In the genomic region with DNA sequence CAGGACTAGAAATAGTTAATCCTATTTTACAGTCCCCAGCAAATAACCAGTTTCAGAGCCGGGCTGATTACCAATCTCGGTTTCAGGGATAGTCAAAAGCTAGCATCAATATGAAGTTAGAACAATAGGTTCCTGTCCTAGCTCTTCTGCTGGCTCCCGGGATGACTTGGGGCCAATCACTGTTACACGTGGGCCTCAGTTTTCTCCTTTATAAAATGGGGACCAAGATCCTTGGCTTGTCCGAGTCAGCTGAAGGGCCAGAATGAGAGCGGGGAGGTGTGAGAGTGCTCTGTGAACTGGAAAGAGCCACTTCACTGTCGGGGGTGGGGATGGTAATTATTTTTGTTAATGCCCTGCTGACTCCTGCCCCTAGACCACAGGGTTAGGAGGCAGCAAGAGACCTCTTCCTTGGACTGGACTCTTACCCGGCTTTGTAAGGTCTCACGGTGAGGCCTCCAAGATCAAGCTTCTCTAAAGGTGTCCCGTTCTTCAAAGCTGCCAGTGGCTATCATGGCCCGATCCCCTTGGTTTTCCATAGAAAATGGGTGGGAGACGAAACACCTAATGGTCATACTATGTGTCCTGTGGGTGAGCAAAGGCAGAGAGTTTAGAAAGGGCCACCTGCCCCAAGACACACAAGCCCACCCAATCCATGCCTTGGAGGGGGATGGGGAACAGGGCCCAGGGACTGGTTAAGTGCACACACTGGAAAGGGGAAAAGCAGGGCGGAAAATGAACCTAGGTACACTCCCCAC, we compare ENCODE assay signal across 9 cellular contexts. TPM values are rescaled to one million over a fixed set of nuclear protein-coding genes. Genes with fewer than 3 reads are reported as not detected.
A peak's percentile ranks its signal among the peaks of the same experiment; 100 is the strongest.
DNase-seq lines count a peak whose midpoint lies in the region; ATAC-seq and TF ChIP-seq lines count a peak whose summit lies in the region.
"Had no signal": no experiment of that assay in that cellular context is flagged by ENCODE, and none has a peak within 500 bp of the region (broad histone marks: within the 10 kb centered on the region; RNA-seq: fewer than 3 reads in every experiment).

No MANE protein-coding gene starts in this region.

- no peaks in the 10 kb centered on the region for H3K9me3 Mint-ChIP-seq in activated B cell treated with CpG ODN at 0.5 μM for 24 hours
- H3K9me3 Mint-ChIP-seq in stimulated activated naive B cell treated with anti-CD40 and anti-IgM and Interleukin-4, amounts not matched to agents 10 μg/mL and 1 μg/mL and 100 μg/mL, for 72 hours = no peaks in the 10 kb centered on the region

- peak overlapping the region; percentile 99 for H3K4me3 Mint-ChIP-seq in activated B cell treated with CpG ODN at 0.5 μM for 24 hours
- peak overlapping the region; percentile 97 to 100 for H3K4me3 Mint-ChIP-seq in stimulated activated naive B cell treated with anti-CD40 and anti-IgM and Interleukin-4, amounts not matched to agents 10 μg/mL and 1 μg/mL and 100 μg/mL, for 72 hours

- H3K4me3 ChIP-seq in iPS-18c (ENCODE audit: insufficient read depth, low read depth, low read length) = peak overlapping the region; percentile 61; the same call in 1 of the 2 replicates

- H3K27me3 Mint-ChIP-seq in activated B cell treated with CpG ODN at 0.5 μM for 24 hours = no peaks in the 10 kb centered on the region
- H3K27me3 Mint-ChIP-seq in stimulated activated naive B cell treated with anti-CD40 and anti-IgM and Interleukin-4, amounts not matched to agents 10 μg/mL and 1 μg/mL and 100 μg/mL, for 72 hours = no peaks in the 10 kb centered on the region

- intact Hi-C loops in activated B cell treated with CpG ODN at 0.5 μM for 24 hours (cut with micrococcal nuclease) = loop anchor here (5.0 kb wide), 4 partner anchors 604 to 1899 kb away; a partner anchor contains a TSS

- H3K36me3 Mint-ChIP-seq in activated B cell treated with CpG ODN at 0.5 μM for 24 hours (ENCODE audit: low read depth) = peaks cover 66% of the 10 kb centered on the region
- peaks cover 51 to 65% of the 10 kb centered on the region in 2 donors for H3K36me3 Mint-ChIP-seq in stimulated activated naive B cell treated with anti-CD40 and anti-IgM and Interleukin-4, amounts not matched to agents 10 μg/mL and 1 μg/mL and 100 μg/mL, for 72 hours

- POLR2A ChIA-PET in activated B cell treated with CpG ODN at 0.5 μM for 24 hours (lab: Charles Lee) = interaction anchor here (1.3 to 16.3 kb wide), 11 partner anchors 13 to 190 kb away, joined by 7 to 425 read pairs (median 20); a partner anchor contains a TSS

- no peaks in the 10 kb centered on the region for H3K9me3 ChIP-seq in iPS-18c (ENCODE audit: control insufficient read depth, insufficient read depth, low read length)

- CTCF ChIA-PET in activated B cell treated with CpG ODN at 0.5 μM for 24 hours (lab: Charles Lee) = interaction anchor here (1.3 to 2.2 kb wide), 5 partner anchors 10 to 24 kb away, joined by 5 to 11 read pairs (median 7); no protein-coding TSS in a partner anchor

- peaks cover 76% of the 10 kb centered on the region for H3K4me1 Mint-ChIP-seq in activated B cell treated with CpG ODN at 0.5 μM for 24 hours
- peaks cover 44 to 54% of the 10 kb centered on the region in 2 donors for H3K4me1 Mint-ChIP-seq in stimulated activated naive B cell treated with anti-CD40 and anti-IgM and Interleukin-4, amounts not matched to agents 10 μg/mL and 1 μg/mL and 100 μg/mL, for 72 hours

- TF ChIP-seq CTCF in activated B cell treated with CpG ODN at 0.5 μM for 24 hours (IDR thresholded peaks at IDR 0.05) = no peak

- DNase-seq in NCI-H82 (lab: John Stamatoyannopoulos, UW) (peak; percentile 38), NCI-H82 treated with DMSO at 0.1 percent for 48 hours (lab: John Stamatoyannopoulos, UW; ENCODE audit: unreplicated experiment) (no peak), activated B cell treated with CpG ODN at 0.5 μM for 24 hours (no peak)
- DNase-seq in stimulated activated naive B cell treated with anti-CD40 and anti-IgM and Interleukin-4, amounts not matched to agents 10 μg/mL and 1 μg/mL and 100 μg/mL, for 72 hours = no peak
- no peak for DNase-seq in effector CD4-positive, alpha-beta T cell
- DNase-seq: NCI-H748 treated with DMSO at 0.1 percent for 48 hours had no signal

- ATAC-seq in activated B cell treated with CpG ODN at 0.5 μM for 24 hours (ENCODE audit: low read depth) = no peak
- no peak for ATAC-seq in stimulated activated naive B cell treated with anti-CD40 and anti-IgM and Interleukin-4, amounts not matched to agents 10 μg/mL and 1 μg/mL and 100 μg/mL, for 72 hours (replicated peaks)
- ATAC-seq in GM21717 (IDR thresholded peaks at IDR 0.05; ENCODE audit: unreplicated experiment) = no peak
- no peak for ATAC-seq in GM19397 (IDR thresholded peaks at IDR 0.05; ENCODE audit: unreplicated experiment)

- H3K27ac Mint-ChIP-seq in activated B cell treated with CpG ODN at 0.5 μM for 24 hours = peak overlapping the region; percentile 100
- peak overlapping the region; percentile 98 for H3K27ac Mint-ChIP-seq in stimulated activated naive B cell treated with anti-CD40 and anti-IgM and Interleukin-4, amounts not matched to agents 10 μg/mL and 1 μg/mL and 100 μg/mL, for 72 hours

RNA-seq across cellular contexts. Expression of a gene that starts 1.4 kb away (rescaled TPM):
- total RNA-seq in activated B cell treated with CpG ODN at 0.5 μM for 24 hours = 424 and 458 TPM in 2 replicates

RNA-seq across cellular contexts. Expression of a gene that starts 27.7 kb away (rescaled TPM):
- 4.4 and 5.7 TPM in 2 replicates for total RNA-seq in activated B cell treated with CpG ODN at 0.5 μM for 24 hours

RNA-seq across cellular contexts. Expression of a gene that starts 30.4 kb away (rescaled TPM):
- total RNA-seq in activated B cell treated with CpG ODN at 0.5 μM for 24 hours = not detected in 2 replicates
